ENCODE assay signal across 9 cellular contexts in the genomic region with DNA sequence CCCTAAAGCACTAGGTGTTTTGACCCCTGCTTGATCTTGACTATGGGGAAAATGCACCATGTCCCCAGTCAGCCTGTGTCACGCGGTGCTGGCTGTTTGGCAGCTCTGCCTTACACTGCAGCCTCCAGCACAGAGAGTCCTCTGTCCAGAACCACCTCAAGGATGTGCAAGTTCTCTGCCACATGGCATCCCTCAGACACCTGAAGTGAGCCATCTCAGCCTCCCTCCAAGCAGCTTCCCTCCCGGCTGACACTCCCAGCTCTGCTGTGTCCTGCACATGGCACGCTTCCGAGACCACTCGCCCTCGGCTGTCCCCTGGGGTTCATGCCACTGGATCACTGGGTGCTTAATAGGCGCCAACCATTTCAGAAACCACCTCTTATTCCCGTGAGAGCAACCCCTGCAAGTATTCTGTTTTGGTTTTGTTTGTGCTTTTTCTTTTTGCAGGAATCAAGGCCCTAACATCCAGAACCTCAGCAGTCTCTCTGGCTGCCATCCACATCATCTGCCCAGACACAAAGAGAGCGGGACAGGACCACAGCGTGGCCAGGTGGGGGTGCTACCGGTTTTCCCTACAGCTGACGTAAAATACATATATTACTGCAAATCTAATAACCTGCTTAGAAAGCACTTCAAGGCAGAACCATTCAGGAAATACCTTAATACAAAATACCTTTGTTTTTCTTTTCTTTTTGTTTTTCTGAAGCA. TPM values are rescaled to one million over a fixed set of nuclear protein-coding genes. Genes with fewer than 3 reads are reported as not detected.
DNase-seq lines count a peak whose midpoint lies in the region; ATAC-seq and TF ChIP-seq lines count a peak whose summit lies in the region.
"Had no signal": no experiment of that assay in that cellular context is flagged by ENCODE, and none has a peak within 500 bp of the region (broad histone marks: within the 10 kb centered on the region; RNA-seq: fewer than 3 reads in every experiment).

No MANE protein-coding gene starts in this region.

- peak overlapping the region in 1 of 3 donors; percentile 71 for H3K27ac Mint-ChIP-seq in CD4-positive, CD25-positive, alpha-beta regulatory T cell
- peak overlapping the region in 4 of 5 experiments; percentile 65 to 88 (median 77) for H3K27ac Mint-ChIP-seq in brain

- peaks cover 28% of the 10 kb centered on the region for H3K36me3 ChIP-seq in CD4-positive, CD25-positive, alpha-beta regulatory T cell (ENCODE audit: control insufficient read depth, insufficient read depth, low read length)
- H3K36me3 ChIP-seq in urinary bladder (ENCODE audit: insufficient read depth) = no peaks in the 10 kb centered on the region

- H3K27ac ChIP-seq in CD4-positive, CD25-positive, alpha-beta regulatory T cell (ENCODE audit: insufficient read depth, low read length, poor library complexity, severe bottlenecking) = no peak overlapping the region
- H3K27ac ChIP-seq in urinary bladder (ENCODE audit: low read depth) = peak overlapping the region; percentile 31

- H3K27me3 Mint-ChIP-seq in CD4-positive, CD25-positive, alpha-beta regulatory T cell = no peaks in the 10 kb centered on the region
- no peaks in the 10 kb centered on the region for H3K27me3 Mint-ChIP-seq in brain

- H3K9me3 Mint-ChIP-seq in CD4-positive, CD25-positive, alpha-beta regulatory T cell = no peaks in the 10 kb centered on the region
- no peaks in the 10 kb centered on the region for H3K9me3 Mint-ChIP-seq in brain

- no peak overlapping the region for H3K4me3 ChIP-seq in CD4-positive, CD25-positive, alpha-beta regulatory T cell (ENCODE audit: low read depth, low read length)
- H3K4me3 ChIP-seq in urinary bladder (ENCODE audit: low read depth, low read length) = no peak overlapping the region
- H3K4me3 ChIP-seq: HAP-1 had no signal

- peak in 1 of 3 donors; percentile 31 for DNase-seq in CD4-positive, CD25-positive, alpha-beta regulatory T cell
- peak; percentile 8 for DNase-seq in NCI-H69 (lab: John Stamatoyannopoulos, UW)
- peak; percentile 60 for DNase-seq in left lobe of liver (ENCODE audit: low spot score)
- DNase-seq in mesenteric fat pad (ENCODE audit: low spot score) = no peak
- DNase-seq in NCI-H128 (lab: John Stamatoyannopoulos, UW; ENCODE audit: unreplicated experiment) = no peak

- H3K36me3 Mint-ChIP-seq in CD4-positive, CD25-positive, alpha-beta regulatory T cell = peaks cover 9% of the 10 kb centered on the region
- H3K36me3 Mint-ChIP-seq in brain = no peaks in the 10 kb centered on the region

- H3K27me3 ChIP-seq in CD4-positive, CD25-positive, alpha-beta regulatory T cell (ENCODE audit: control insufficient read depth, insufficient read depth, low read length) = no peaks in the 10 kb centered on the region

- H3K4me1 Mint-ChIP-seq in CD4-positive, CD25-positive, alpha-beta regulatory T cell = peaks cover 31 to 95% (median 71%) of the 10 kb centered on the region in 4 donors
- peaks cover 95% of the 10 kb centered on the region for H3K4me1 Mint-ChIP-seq in brain

- no peaks in the 10 kb centered on the region for H3K9me3 ChIP-seq in CD4-positive, CD25-positive, alpha-beta regulatory T cell (ENCODE audit: control insufficient read depth in 2 of 2, low read length in 2 of 2)
- H3K9me3 ChIP-seq: HAP-1 had no signal

- peak overlapping the region in 3 of 4 donors; percentile 1 to 35 (median 6) for H3K4me3 Mint-ChIP-seq in CD4-positive, CD25-positive, alpha-beta regulatory T cell
- peak overlapping the region in 1 of 5 experiments; percentile 4 for H3K4me3 Mint-ChIP-seq in brain

- H3K4me1 ChIP-seq in CD4-positive, CD25-positive, alpha-beta regulatory T cell (ENCODE audit: control insufficient read depth, insufficient read depth, low read length, poor library complexity, severe bottlenecking) = peaks cover 59% of the 10 kb centered on the region
- H3K4me1 ChIP-seq in urinary bladder (ENCODE audit: insufficient read depth) = no peaks in the 10 kb centered on the region
- H3K4me1 ChIP-seq: HAP-1 had no signal

- ATAC-seq in CD4-positive, CD25-positive, alpha-beta regulatory T cell (ENCODE audit: low read depth in 2 of 2) = no peak
- ATAC-seq in left lobe of liver (peak; percentile 59), HG03280 (IDR thresholded peaks at IDR 0.05; ENCODE audit: unreplicated experiment) (no peak)

- WGBS in urinary bladder = 68% methylated on average over 13 of the region's 13 CpGs

- peak; percentile 16 to 42 for TF ChIP-seq CTCF in brain (conservative IDR thresholded peaks at IDR 0.05)

RNA-seq across cellular contexts. Expression of a gene that starts 45.7 kb away (rescaled TPM):
- 372 TPM for total RNA-seq in CD4-positive, CD25-positive, alpha-beta regulatory T cell
- polyA plus RNA-seq in CD4-positive, CD25-positive, alpha-beta regulatory T cell = 100 to 1,000 TPM; 384 to 588 (median 518) TPM
- 495 TPM for polyA plus RNA-seq in brain (ENCODE audit: insufficient read depth, low read depth, low replicate concordance)
- total RNA-seq in left lobe of liver = 91.4 TPM
- total RNA-seq in urinary bladder = 77.1 TPM
- 372 TPM for polyA plus RNA-seq in urinary bladder
- 260 TPM for total RNA-seq in mesenteric fat pad

Comparison
In these comparisons a context has a peak if more than half of its experiments do, and no peak if none do; other contexts are left out.
1. DNase-seq: peak in NCI-H69 (single experiment) and left lobe of liver (single experiment); none in mesenteric fat pad (single experiment) and NCI-H128 (single experiment).